Comparison of ENCODE assay signal across 33 cellular contexts in the genomic region with DNA sequence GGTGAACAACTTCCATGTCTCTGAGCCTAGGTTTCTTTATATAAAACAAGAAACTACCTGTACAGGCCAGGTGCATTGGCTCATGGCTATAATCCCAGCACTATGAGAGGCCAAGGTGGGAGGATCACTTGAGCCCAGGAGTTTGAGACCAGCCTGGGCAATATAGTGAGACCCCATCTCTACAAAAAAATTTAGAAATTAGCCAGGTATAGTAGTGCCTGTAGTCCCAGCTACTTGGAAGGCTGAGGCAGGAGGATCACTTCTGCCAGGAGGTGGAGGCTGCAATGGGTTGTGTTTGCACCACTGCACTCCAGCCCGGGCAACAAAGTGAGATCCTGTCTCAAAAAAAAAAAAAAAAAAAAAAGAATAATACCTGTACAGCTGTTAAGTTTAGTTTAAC.
"Had no signal": no experiment of that assay in that cellular context is flagged by ENCODE, and none has a peak within 500 bp of the region (broad histone marks: within the 10 kb centered on the region; RNA-seq: fewer than 3 reads in every experiment).

No MANE protein-coding gene starts in this region.

- H3K4me3 ChIP-seq: esophagus muscularis mucosa, gastrocnemius medialis, heart left ventricle had no signal

- H3K27ac ChIP-seq: brain microvascular endothelial cell, esophagus muscularis mucosa, foreskin keratinocyte, gastrocnemius medialis, heart left ventricle, WERI-Rb-1 had no signal

- DNase-seq: activated CD4-positive, alpha-beta memory T cell treated with anti-CD3 and anti-CD28 coated beads for 36 hours; activated CD4-positive, alpha-beta T cell treated with anti-CD3 and anti-CD28 coated beads for 36 hours; activated CD4-positive, alpha-beta T cell treated with anti-CD3 and anti-CD28 coated beads, Interleukin-2, amount 10 ng/mL, durations not matched to agents 24 days and 14 days; activated CD4-positive, CD25-positive, alpha-beta regulatory T cell; activated CD4-positive, CD25-positive, alpha-beta regulatory T cell treated with anti-CD3 and anti-CD28 coated beads, Interleukin-2, amount 50 U/mL, for 72 hours; activated CD8-positive, alpha-beta memory T cell treated with anti-CD3 and anti-CD28 coated beads, Interleukin-2, amount 10 ng/mL, durations not matched to agents 7 days and 5 days; activated CD8-positive, alpha-beta memory T cell treated with anti-CD3 and anti-CD28 coated beads, Interleukin-2, amount 50 U/mL, for 4 hours; activated CD8-positive, alpha-beta T cell treated with anti-CD3 and anti-CD28 coated beads, Interleukin-2, amount 10 ng/mL, durations not matched to agents 7 days and 5 days; activated effector memory CD4-positive, alpha-beta T cell treated with anti-CD3 and anti-CD28 coated beads, Interleukin-2, amount 50 U/mL, for 16 hours; activated naive CD4-positive, alpha-beta T cell treated with anti-CD3 and anti-CD28 coated beads for 36 hours; activated naive CD8-positive, alpha-beta T cell treated with anti-CD3 and anti-CD28 coated beads, Interleukin-2, amount 10 ng/mL, durations not matched to agents 7 days and 5 days; activated T-cell treated with anti-CD3 and anti-CD28 coated beads, Interleukin-2, amount 50 U/mL, for 1 hour; activated T-cell treated with anti-CD3 and anti-CD28 coated beads, Interleukin-2, amount 50 U/mL, for 48 hours; amniotic stem cell; anterior cingulate cortex; brain microvascular endothelial cell; caudate nucleus; cortex of kidney; dermis blood vessel endothelial cell; effector CD4-positive, alpha-beta T cell; effector memory CD8-positive, alpha-beta T cell; erythroblast; foreskin keratinocyte; gastrocnemius medialis; glutamatergic neuron; heart left ventricle; T-helper 17 cell; T1000; WERI-Rb-1 had no signal

- ATAC-seq: activated CD4-positive, alpha-beta T cell treated with anti-CD3 and anti-CD28 coated beads for 36 hours; activated CD8-positive, alpha-beta memory T cell treated with anti-CD3 and anti-CD28 coated beads, Interleukin-2, amount 10 ng/mL, durations not matched to agents 7 days and 5 days; activated CD8-positive, alpha-beta T cell treated with anti-CD3 and anti-CD28 coated beads, Interleukin-2, amount 10 ng/mL, durations not matched to agents 7 days and 5 days; effector memory CD8-positive, alpha-beta T cell; foreskin keratinocyte; gastrocnemius medialis; heart left ventricle; T-helper 17 cell had no signal

- H3K9me3 ChIP-seq: esophagus muscularis mucosa, gastrocnemius medialis, heart left ventricle had no signal

- FAIRE-seq: astrocyte, bronchial epithelial cell, colon had no signal

- H3K27me3 ChIP-seq: brain microvascular endothelial cell, esophagus muscularis mucosa, foreskin keratinocyte, gastrocnemius medialis, heart left ventricle had no signal
